ENCODE assay signal across 8 cellular contexts in genomic region chr9:129932303-129933151, GRCh38.
DNase-seq lines count a peak whose midpoint lies in the region; ATAC-seq, FAIRE-seq and TF ChIP-seq lines count a peak whose summit lies in the region.

No MANE protein-coding gene starts in this region.

- intact Hi-C loops in endothelial cell of umbilical vein (cut with micrococcal nuclease) (no loop called here), prostate gland (cut with DNase I) (loop anchor here (5.0 kb wide), 1 partner anchor 45 kb away; no protein-coding TSS in a partner anchor)

- CTCF ChIA-PET in endothelial cell of umbilical vein (lab: Charles Lee), result interaction anchor here (0.6 to 1.3 kb wide), 8 partner anchors 9 to 133 kb away, joined by 3 to 4 read pairs (median 3); partner anchors contain the start of gene FNBP1

- H3K9me3 ChIP-seq in OCI-LY3 (ENCODE audit: insufficient read depth, low read length) (no peaks in the 10 kb centered on the region), endothelial cell of umbilical vein (replicated peaks; ENCODE audit: control insufficient read depth, insufficient read depth, low read length) (no peaks in the 10 kb centered on the region), prostate gland (no peaks in the 10 kb centered on the region)

- FAIRE-seq in endothelial cell of umbilical vein (lab: Jason Lieb, UNC), result no peak

- H3K4me2 ChIP-seq in OCI-LY3 (ENCODE audit: low read length), result peak overlapping the region; percentile 62
- peak overlapping the region; percentile 27 for H3K4me2 ChIP-seq in endothelial cell of umbilical vein (ENCODE audit: insufficient read depth, low read length)

- H3K27ac ChIP-seq in OCI-LY3 (ENCODE audit: low read length), result peak overlapping the region; percentile 84
- no peak overlapping the region for H3K27ac ChIP-seq in endothelial cell of umbilical vein (ENCODE audit: insufficient read depth, low read depth, low read length)
- peak overlapping the region; percentile 50 to 56 for H3K27ac ChIP-seq in prostate gland

- no peak overlapping the region for H2AFZ ChIP-seq in OCI-LY3 (ENCODE audit: low read depth, low read length)
- peak overlapping the region; percentile 39 for H2AFZ ChIP-seq in endothelial cell of umbilical vein (ENCODE audit: low read depth, low read length)

- BruUV-seq in endothelial cell of umbilical vein (replicated peaks; lab: Mats Ljungman, UMichigan), result no TSS peak

- peaks cover 34% of the 10 kb centered on the region for H3K36me3 ChIP-seq in OCI-LY3 (replicated peaks; ENCODE audit: low read depth, low read length)
- peaks cover 0 to 3% of the 10 kb centered on the region in 2 experiments for H3K36me3 ChIP-seq in endothelial cell of umbilical vein (ENCODE audit: control insufficient read depth in 2 of 2, extremely low read depth in 1 of 2, insufficient read depth in 2 of 2, low read length in 2 of 2)
- no peaks in the 10 kb centered on the region for H3K36me3 ChIP-seq in prostate gland

- TF ChIP-seq POLR2A in endothelial cell of umbilical vein (IDR thresholded peaks at IDR 0.05; ENCODE audit: low read depth, low read length) (no peak), prostate gland (IDR thresholded peaks at IDR 0.05) (no peak)

- ATAC-seq in HG03196 (IDR thresholded peaks at IDR 0.05; ENCODE audit: unreplicated experiment), result no peak

- no peaks in the 10 kb centered on the region for H3K9me1 ChIP-seq in endothelial cell of umbilical vein (replicated peaks; ENCODE audit: control insufficient read depth, extremely low read depth, insufficient read depth, low read length)

- WGBS in prostate gland, result 27% methylated on average over 8 of the region's 8 CpGs

- dilution Hi-C loops in endothelial cell of umbilical vein (cut with MboI; ENCODE audit: extremely low pct_ligation_motif_present, low sequenced_read_pairs), result no loop called here

- H3K9ac ChIP-seq in OCI-LY3 (ENCODE audit: low read length), result peak overlapping the region; percentile 34; the same call in 1 of the 2 replicates
- H3K9ac ChIP-seq in endothelial cell of umbilical vein (replicated peaks; ENCODE audit: extremely low read depth, insufficient read depth, low read length), result no peak overlapping the region

- TF ChIP-seq CTCF in OCI-LY3 (IDR thresholded peaks at IDR 0.05; ENCODE audit: low read depth, low read length), result no peak
- TF ChIP-seq CTCF in endothelial cell of umbilical vein (IDR thresholded peaks at IDR 0.05; ENCODE audit: extremely low read depth in 1 of 2, insufficient read depth in 1 of 2, low read depth in 1 of 2, low read length in 2 of 2), result no peak
- TF ChIP-seq CTCF in prostate gland (IDR thresholded peaks at IDR 0.05), result no peak

- H4K20me1 ChIP-seq in OCI-LY3 (ENCODE audit: insufficient read depth, low read length) (peaks cover 68% of the 10 kb centered on the region), endothelial cell of umbilical vein (replicated peaks; ENCODE audit: control insufficient read depth, extremely low read depth, insufficient read depth, low read length) (no peaks in the 10 kb centered on the region)

- POLR2A ChIA-PET in endothelial cell of umbilical vein (lab: Charles Lee), result no interaction called here

- peaks cover 93% of the 10 kb centered on the region for H3K79me2 ChIP-seq in OCI-LY3 (ENCODE audit: low read length)
- no peaks in the 10 kb centered on the region for H3K79me2 ChIP-seq in endothelial cell of umbilical vein (ENCODE audit: control insufficient read depth, insufficient read depth, low read length)

- H3K4me3 ChIP-seq in OCI-LY3 (ENCODE audit: low read length) (peak overlapping the region; percentile 43), endothelial cell of umbilical vein (replicated peaks in 1 of 3; ENCODE audit: insufficient read depth in 1 of 3, low read depth in 1 of 3, low read length in 3 of 3) (no peak overlapping the region), prostate gland (no peak overlapping the region)

- H3K4me1 ChIP-seq in OCI-LY3 (ENCODE audit: low read length) (peaks cover 51% of the 10 kb centered on the region), endothelial cell of umbilical vein (ENCODE audit: control insufficient read depth, extremely low read depth, insufficient read depth, low read length) (peaks cover 7% of the 10 kb centered on the region), prostate gland (replicated peaks) (no peaks in the 10 kb centered on the region)

- DNase-seq in EL (peak; percentile 41), endothelial cell of umbilical vein (ENCODE audit: low read depth, low spot score) (peak; percentile 53), prostate gland (ENCODE audit: low spot score) (no peak), kidney glomerular epithelial cell (lab: John Stamatoyannopoulos, UW) (no peak), activated gamma-delta T cell (lab: John Stamatoyannopoulos, UW) (no peak), GOT3 (lab: John Stamatoyannopoulos, UW) (no peak)

- no peaks in the 10 kb centered on the region for H3K27me3 ChIP-seq in OCI-LY3 (ENCODE audit: low read depth, low read length)
- H3K27me3 ChIP-seq in endothelial cell of umbilical vein (ENCODE audit: control insufficient read depth in 2 of 2, insufficient read depth in 2 of 2, low read length in 2 of 2), result no peaks in the 10 kb centered on the region
- no peaks in the 10 kb centered on the region for H3K27me3 ChIP-seq in prostate gland (replicated peaks; ENCODE audit: insufficient read depth)

TF ChIP-seq in endothelial cell of umbilical vein, 7 proteins besides CTCF, POLR2A, EP300 and RAD21:
- TF ChIP-seq MYC (IDR thresholded peaks at IDR 0.05; ENCODE audit: low read depth, low read length), result no peak
- TF ChIP-seq EZH2 (IDR thresholded peaks at IDR 0.05; ENCODE audit: borderline replicate concordance, low read depth, low read length, severe bottlenecking), result no peak
- no peak for TF ChIP-seq JUN (IDR thresholded peaks at IDR 0.05; ENCODE audit: borderline replicate concordance, insufficient read depth, insufficient read length, low read depth)

Comparison
In these comparisons a context has a peak if more than half of its experiments do, and no peak if none do; other contexts are left out.
1. DNase-seq: peak in EL (single experiment) and endothelial cell of umbilical vein (single experiment); none in prostate gland (single experiment), kidney glomerular epithelial cell (single experiment), activated gamma-delta T cell (single experiment) and GOT3 (single experiment).